Comparison of ENCODE assay signal across 8 cellular contexts in the genomic region with DNA sequence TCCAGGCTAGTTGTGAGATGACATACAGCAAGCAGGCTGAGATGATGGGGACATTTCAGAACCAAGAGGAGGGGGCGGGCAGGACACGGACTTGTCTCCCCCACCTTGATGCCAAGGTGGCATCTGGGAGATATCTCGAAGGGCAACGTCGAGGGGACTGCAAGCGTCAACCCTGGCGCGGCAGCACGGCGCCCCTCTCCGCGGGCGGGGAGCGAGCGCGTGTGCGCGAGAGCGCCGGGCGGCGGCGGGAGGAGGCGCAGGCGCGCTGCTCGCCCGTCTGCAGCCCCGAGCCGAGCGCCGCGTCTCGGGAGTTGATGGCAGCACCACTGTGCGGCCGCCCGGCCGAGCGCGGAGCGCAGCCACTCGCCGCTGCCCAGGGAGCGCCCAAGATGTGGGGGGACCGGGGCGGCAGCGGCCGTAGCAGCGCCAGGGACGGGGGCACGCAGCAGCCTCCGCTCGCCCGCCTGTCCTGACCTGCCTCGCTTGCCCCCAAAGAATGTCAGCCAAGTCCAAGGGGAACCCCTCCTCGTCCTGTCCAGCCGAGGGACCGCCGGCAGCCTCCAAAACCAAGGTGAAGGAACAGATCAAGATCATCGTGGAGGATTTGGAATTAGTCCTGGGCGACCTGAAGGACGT. TPM values are rescaled to one million over a fixed set of nuclear protein-coding genes. Genes with fewer than 3 reads are reported as not detected.
DNase-seq lines count a peak whose midpoint lies in the region; ATAC-seq and TF ChIP-seq lines count a peak whose summit lies in the region.

Gene PRR16, plus strand, starts transcription at position 310 of the 636 bp plus-strand sequence.

- H3K36me3 Mint-ChIP-seq in Caco-2 (ENCODE audit: insufficient read depth, unreplicated experiment), result no peaks in the 10 kb centered on the region

- H3K36me3 ChIP-seq in Caco-2 (ENCODE audit: control insufficient read depth, insufficient read depth, low read length) (no peaks in the 10 kb centered on the region), duodenal mucosa (ENCODE audit: control insufficient read depth in 1 of 2, insufficient read depth in 2 of 2, low read length in 2 of 2) (no peaks in the 10 kb centered on the region)

- DNase-seq in Caco-2 (no peak), SK-MEL-5 (ENCODE audit: low read depth, low spot score) (peak; percentile 71), lower leg skin (ENCODE audit: low spot score in 2 of 2) (peak in 1 of 2 donors; percentile 84), stromal cell of bone marrow (ENCODE audit: low read depth) (peak; percentile 60), NCI-H524 treated with DMSO at 0.1 percent for 48 hours (lab: John Stamatoyannopoulos, UW) (no peak)

- H3K9ac ChIP-seq in duodenal mucosa (ENCODE audit: low read depth in 1 of 2, low read length in 2 of 2), result peak within 1 kb of the TSS; percentile 26 to 45

- no peak for TF ChIP-seq POLR2A in lower leg skin (IDR thresholded peaks at IDR 0.05)

- H3K27ac Mint-ChIP-seq in Caco-2 (ENCODE audit: unreplicated experiment), result no peak within 1 kb of the TSS

- POLR2A ChIA-PET in Caco-2 (lab: Charles Lee), result interaction anchor here (0.7 kb wide), 1 partner anchor 567 kb away, joined by 4 read pairs; no protein-coding TSS in a partner anchor

- CTCF ChIA-PET in Caco-2 (lab: Charles Lee), result no interaction called here

- H3K27ac ChIP-seq in duodenal mucosa (ENCODE audit: low read depth, low read length), result no peak within 1 kb of the TSS

- no peaks in the 10 kb centered on the region for H3K9me3 Mint-ChIP-seq in Caco-2 (ENCODE audit: unreplicated experiment)

- no peaks in the 10 kb centered on the region for H3K4me1 Mint-ChIP-seq in Caco-2 (ENCODE audit: low read depth, unreplicated experiment)

- no peak within 1 kb of the TSS for H3K4me3 ChIP-seq in Caco-2 (ENCODE audit: low read depth, low read length)
- peak within 1 kb of the TSS; percentile 50 to 54 for H3K4me3 ChIP-seq in duodenal mucosa (ENCODE audit: low read depth in 1 of 2, low read length in 2 of 2)
- H3K4me3 ChIP-seq in lower leg skin (ENCODE audit: low read depth, poor library complexity, severe bottlenecking), result peak within 1 kb of the TSS; percentile 54

- H3K4me3 Mint-ChIP-seq in Caco-2 (ENCODE audit: unreplicated experiment), result peak within 1 kb of the TSS; percentile 58

- H3K27me3 ChIP-seq in Caco-2 (replicated peaks; ENCODE audit: control insufficient read depth, insufficient read depth, low read length) (no peaks in the 10 kb centered on the region), duodenal mucosa (ENCODE audit: control insufficient read depth in 1 of 2, insufficient read depth in 2 of 2, low read length in 2 of 2) (peaks cover 24 to 27% of the 10 kb centered on the region in 2 donors)

- intact Hi-C loops in Caco-2 (cut with micrococcal nuclease; ENCODE audit: unreplicated experiment) (no loop called here), lower leg skin (cut with DNase I; ENCODE audit: low total_unique reads) (no loop called here)

- 1 to 3% methylated on average over 16 to 23 of the region's 62 CpGs for WGBS in lower leg skin, 2 donors

- peak; percentile 90 for ATAC-seq in GM19351 (IDR thresholded peaks at IDR 0.05; ENCODE audit: unreplicated experiment)
- ATAC-seq in HG03342 (IDR thresholded peaks at IDR 0.05; ENCODE audit: unreplicated experiment), result peak; percentile 86

- in situ Hi-C loops in SK-MEL-5 (cut with HindIII; ENCODE audit: low pct_unique_long_range_greater_than_20kb, low sequenced_read_pairs), result no loop called here

- H3K9me3 ChIP-seq in Caco-2 (no peaks in the 10 kb centered on the region), duodenal mucosa (ENCODE audit: control insufficient read depth in 1 of 2, low read length in 2 of 2) (no peaks in the 10 kb centered on the region)

- H3K4me1 ChIP-seq in Caco-2, result no peaks in the 10 kb centered on the region
- peaks cover 0 to 3% of the 10 kb centered on the region in 2 donors for H3K4me1 ChIP-seq in duodenal mucosa (ENCODE audit: control insufficient read depth in 1 of 2, insufficient read depth in 2 of 2, low read length in 2 of 2)

- H3K27me3 Mint-ChIP-seq in Caco-2 (ENCODE audit: insufficient read depth, unreplicated experiment), result peaks cover 12% of the 10 kb centered on the region

- no TSS peak for BruUV-seq in Caco-2 (replicated peaks; lab: Mats Ljungman, UMichigan)

- TF ChIP-seq CTCF in Caco-2 (IDR thresholded peaks at IDR 0.05; ENCODE audit: insufficient read depth in 1 of 2, low read depth in 1 of 2, low read length in 1 of 2, severe bottlenecking in 1 of 2, unreplicated experiment in 1 of 2) (no peak), lower leg skin (IDR thresholded peaks at IDR 0.05) (no peak)

RNA-seq across cellular contexts. Expression of gene PRR16, which starts in this region (rescaled TPM):
- total RNA-seq in Caco-2 (2022), result not detected in 2 replicates
- 1.2 and 1.5 TPM in 2 replicates for total RNA-seq in SK-MEL-5 (2014; rRNA removed; shearing (Covaris generic))
- polyA plus RNA-seq in SK-MEL-5 (2015; cell fraction: cytosol; rRNA removed), result 3.5 and 5.8 TPM in 2 replicates
- 3.1 TPM in 1 of 2 replicates, not detected in the other for polyA plus RNA-seq in SK-MEL-5 (2015; cell fraction: nucleus; rRNA removed)
- 1 to 10 TPM in 3 of 4 donors, not detected in 1; 1.8 to 3.9 (median 2.8) TPM for total RNA-seq in lower leg skin

Comparison
In these comparisons a context has a peak if more than half of its experiments do, and no peak if none do; other contexts are left out.
1. DNase-seq: peak in SK-MEL-5 (single experiment) and stromal cell of bone marrow (single experiment); none in Caco-2 (0 of 2) and NCI-H524 treated with DMSO at 0.1 percent for 48 hours (single experiment).